In the genomic region with DNA sequence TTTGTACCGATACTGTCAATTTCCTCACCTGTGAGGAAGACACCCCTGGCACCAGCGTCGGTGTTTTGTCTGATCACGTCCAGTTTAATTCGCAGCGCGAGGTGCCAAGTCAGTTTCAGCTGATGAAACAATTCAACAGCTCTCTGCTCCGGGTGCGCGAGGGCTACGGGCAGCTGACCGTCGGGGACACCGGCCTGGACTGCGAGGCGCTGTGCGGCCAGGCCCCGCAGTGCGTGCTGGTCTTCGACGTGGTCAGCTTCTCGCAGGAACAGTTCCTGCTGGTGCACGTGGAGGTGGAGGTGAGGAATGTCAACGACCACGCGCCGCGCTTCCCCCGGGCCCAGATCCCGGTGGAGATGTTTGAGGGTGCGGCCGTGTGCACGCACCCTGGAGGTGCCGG, we compare ENCODE assay signal across 1 cellular context.
TF ChIP-seq lines count a peak whose summit lies in the region.

No MANE protein-coding gene starts in this region.

TF ChIP-seq in H1, 55 proteins besides CTCF, POLR2A, EP300 and RAD21:
- TF ChIP-seq EGR1 (IDR thresholded peaks at IDR 0.05; ENCODE audit: borderline replicate concordance, low read depth, low read length), result no peak
- TF ChIP-seq BRCA1 (IDR thresholded peaks at IDR 0.05; ENCODE audit: low read depth, low read length), result no peak
- TF ChIP-seq TAF1 (IDR thresholded peaks at IDR 0.05; ENCODE audit: low read depth, low read length), result no peak
- no peak for TF ChIP-seq NANOG (IDR thresholded peaks at IDR 0.05; ENCODE audit: insufficient read depth, low read depth, low read length, poor library complexity, severe bottlenecking)
- TF ChIP-seq SUZ12 (IDR thresholded peaks at IDR 0.05; ENCODE audit: low read length), result 0 out of 2 replicates have a peak, but pooled peaks have one; percentile 11
- TF ChIP-seq RFX5 (IDR thresholded peaks at IDR 0.05; ENCODE audit: borderline replicate concordance, low read depth, low read length), result no peak
- TF ChIP-seq GABPA (IDR thresholded peaks at IDR 0.05; ENCODE audit: borderline replicate concordance, insufficient read depth, low read length), result no peak
